10 cellular contexts compared by ENCODE assay signal in genomic region chr12:119061208-119061796, GRCh38.
DNase-seq lines count a peak whose midpoint lies in the region; ATAC-seq, FAIRE-seq and TF ChIP-seq lines count a peak whose summit lies in the region.
"Had no signal": no experiment of that assay in that cellular context is flagged by ENCODE, and none has a peak within 500 bp of the region (broad histone marks: within the 10 kb centered on the region; RNA-seq: fewer than 3 reads in every experiment).

No MANE protein-coding gene starts in this region.

- no peaks in the 10 kb centered on the region for H3K9me3 ChIP-seq in cardiac muscle cell (ENCODE audit: low read depth)
- no peaks in the 10 kb centered on the region for H3K9me3 ChIP-seq in small intestine (ENCODE audit: control insufficient read depth, low read depth)

- H3K27ac ChIP-seq in cardiac muscle cell (no peak overlapping the region), small intestine (ENCODE audit: low read depth in 1 of 2, low read length in 1 of 2) (no peak overlapping the region)

- H3K27me3 ChIP-seq in cardiac muscle cell (no peaks in the 10 kb centered on the region), small intestine (ENCODE audit: control insufficient read depth in 2 of 2, insufficient read depth in 2 of 2, low read length in 2 of 2) (no peaks in the 10 kb centered on the region)

- no peak for TF ChIP-seq CTCF in cardiac muscle cell (IDR thresholded peaks at IDR 0.05; ENCODE audit: low read depth, low read length)
- no peak for TF ChIP-seq CTCF in fibroblast of villous mesenchyme (IDR thresholded peaks at IDR 0.05; ENCODE audit: insufficient read depth, low read depth, low read length)

- no peak for ATAC-seq in SK-N-SH treated with all-trans-retinoic acid at 6 μM for 48 hours
- no peak for ATAC-seq in GM21390 (IDR thresholded peaks at IDR 0.05; ENCODE audit: unreplicated experiment)
- no peak for ATAC-seq in GM19452 (IDR thresholded peaks at IDR 0.05; ENCODE audit: unreplicated experiment)
- ATAC-seq: stimulated activated effector memory CD8-positive, alpha-beta T cell treated with anti-CD3 and anti-CD28 coated beads, Interleukin-12 subunit alpha, Interleukin-12 subunit beta, amount 100 ng/mL, for 72 hours; T-cell had no signal

- DNase-seq in cardiac muscle cell (ENCODE audit: low read depth in 1 of 2, low spot score in 1 of 2) (peak; percentile 48 to 91), cardiac septum (ENCODE audit: low spot score) (no peak), fibroblast of villous mesenchyme (ENCODE audit: low read depth) (peak; percentile 37), small intestine (peak; percentile 1), NCI-H69 (lab: John Stamatoyannopoulos, UW) (no peak)

- no peak for FAIRE-seq in small intestine (lab: Jason Lieb, UNC)

- H3K4me1 ChIP-seq in cardiac muscle cell (ENCODE audit: low read depth) (no peaks in the 10 kb centered on the region), small intestine (ENCODE audit: control insufficient read depth in 2 of 2, insufficient read depth in 1 of 2, low read depth in 1 of 2, low read length in 1 of 2) (no peaks in the 10 kb centered on the region)

- WGBS in small intestine, 3 donors, result 6 to 8% (median 8%) methylated on average over 10 of the region's 10 CpGs

- H3K4me3 ChIP-seq in cardiac muscle cell, result no peak overlapping the region
- H3K4me3 ChIP-seq in fibroblast of villous mesenchyme (ENCODE audit: low read depth, low read length), result no peak overlapping the region
- H3K4me3 ChIP-seq in small intestine (ENCODE audit: low read depth in 1 of 2, low read length in 2 of 2), result no peak overlapping the region

- H3K36me3 ChIP-seq in cardiac muscle cell (no peaks in the 10 kb centered on the region), small intestine (ENCODE audit: control insufficient read depth in 2 of 2, insufficient read depth in 2 of 2, low read length in 2 of 2) (no peaks in the 10 kb centered on the region)

- intact Hi-C loops in cardiac septum (cut with DNase I), result no loop called here

TF ChIP-seq in SK-N-SH treated with all-trans-retinoic acid at 6 μM for 48 hours, 23 proteins besides CTCF, POLR2A, EP300 and RAD21:
- TF ChIP-seq ESRRG (CRISPR knock-in tag; IDR thresholded peaks at IDR 0.05) (no peak), PPARA (CRISPR knock-in tag; IDR thresholded peaks at IDR 0.05; ENCODE audit: borderline replicate concordance) (0 out of 2 replicates have a peak, but pooled peaks have one; percentile 33)

Comparison
In these comparisons a context has a peak if more than half of its experiments do, and no peak if none do; other contexts are left out.
1. DNase-seq: peak in cardiac muscle cell (2 of 2), fibroblast of villous mesenchyme (single experiment) and small intestine (single experiment); none in cardiac septum (single experiment) and NCI-H69 (single experiment).